In genomic region chr12:78121969-78122610, GRCh38 we compare ENCODE assay signal across 18 cellular contexts.
DNase-seq lines count a peak whose midpoint lies in the region; ATAC-seq and TF ChIP-seq lines count a peak whose summit lies in the region.
"Had no signal": no experiment of that assay in that cellular context is flagged by ENCODE, and none has a peak within 500 bp of the region (broad histone marks: within the 10 kb centered on the region; RNA-seq: fewer than 3 reads in every experiment).

No MANE protein-coding gene starts in this region.

- DNase-seq in GM23338 (ENCODE audit: low spot score) (no peak), NCI-H446 treated with DMSO at 0.1 percent for 48 hours (lab: John Stamatoyannopoulos, UW) (peak; percentile 68), chondrocyte (ENCODE audit: low spot score) (peak; percentile 57), neural crest cell (ENCODE audit: low read depth, low spot score) (no peak), NCI-H2171 treated with DMSO at 0.1 percent for 48 hours (lab: John Stamatoyannopoulos, UW) (no peak), dermis blood vessel endothelial cell (no peak)
- DNase-seq: activated naive CD8-positive, alpha-beta T cell treated with anti-CD3 and anti-CD28 coated beads, Interleukin-2, amount 50 U/mL, for 24 hours; caudate nucleus; CD8-positive, alpha-beta T cell; DND-41; NCI-H2081 treated with DMSO at 0.1 percent for 48 hours had no signal

- H3K4me2 ChIP-seq in GM23338 = no peak overlapping the region

- TF ChIP-seq CTCF in GM23338 (conservative IDR thresholded peaks at IDR 0.05; ENCODE audit: low read depth in 2 of 2) = no peak
- no peak for TF ChIP-seq CTCF in chondrocyte (IDR thresholded peaks at IDR 0.05)
- TF ChIP-seq CTCF in neural crest cell (conservative IDR thresholded peaks at IDR 0.05) = no peak

- no peaks in the 10 kb centered on the region for H3K36me3 ChIP-seq in GM23338 (ENCODE audit: insufficient read depth)
- H3K36me3 ChIP-seq: thoracic aorta had no signal

- no peaks in the 10 kb centered on the region for H4K20me1 ChIP-seq in GM23338 (replicated peaks; ENCODE audit: insufficient read depth)

- no peaks in the 10 kb centered on the region for H3K9me2 ChIP-seq in GM23338 (ENCODE audit: insufficient read depth)

- ATAC-seq in GM23338 (no peak), HG03175 (IDR thresholded peaks at IDR 0.05; ENCODE audit: unreplicated experiment) (no peak), GM19463 (IDR thresholded peaks at IDR 0.05; ENCODE audit: unreplicated experiment) (no peak)
- ATAC-seq: activated naive CD8-positive, alpha-beta T cell treated with anti-CD3 and anti-CD28 coated beads, Interleukin-2, amount 50 U/mL, for 24 hours; activated T-helper 17 cell treated with anti-CD3 and anti-CD28 coated beads, Interleukin-2, amount 50 U/mL, for 72 hours; CD8-positive, alpha-beta T cell; esophagus mucosa; K562; right cardiac atrium had no signal

- H3K79me2 ChIP-seq in GM23338 (replicated peaks; ENCODE audit: insufficient read depth) = no peaks in the 10 kb centered on the region

- no peak overlapping the region for H3K27ac ChIP-seq in GM23338 (ENCODE audit: low read depth)
- H3K27ac ChIP-seq: thoracic aorta had no signal

- no peaks in the 10 kb centered on the region for H3K27me3 ChIP-seq in GM23338 (ENCODE audit: insufficient read depth)

- peaks cover 6% of the 10 kb centered on the region; the same call in 2 of the 3 replicates for H3K4me1 Mint-ChIP-seq in GM23338
- H3K4me1 Mint-ChIP-seq in chondrocyte (ENCODE audit: low read depth) = peaks cover 26% of the 10 kb centered on the region
- peaks cover 10% of the 10 kb centered on the region for H3K4me1 Mint-ChIP-seq in neural crest cell
- H3K4me1 Mint-ChIP-seq: activated naive CD8-positive, alpha-beta T cell treated with anti-CD3 and anti-CD28 coated beads, Interleukin-2, amount 50 U/mL, for 24 hours; activated T-helper 17 cell treated with anti-CD3 and anti-CD28 coated beads, Interleukin-2, amount 50 U/mL, for 72 hours had no signal

- H3K27me3 Mint-ChIP-seq in GM23338 (ENCODE audit: insufficient read depth, low read depth, poor library complexity) = no peaks in the 10 kb centered on the region
- no peaks in the 10 kb centered on the region for H3K27me3 Mint-ChIP-seq in chondrocyte (ENCODE audit: low read depth)
- no peaks in the 10 kb centered on the region for H3K27me3 Mint-ChIP-seq in neural crest cell (ENCODE audit: low read depth)
- H3K27me3 Mint-ChIP-seq: activated naive CD8-positive, alpha-beta T cell treated with anti-CD3 and anti-CD28 coated beads, Interleukin-2, amount 50 U/mL, for 24 hours; activated T-helper 17 cell treated with anti-CD3 and anti-CD28 coated beads, Interleukin-2, amount 50 U/mL, for 72 hours had no signal

- peak overlapping the region; percentile 80; the same call in 1 of the 2 replicates for H3K27ac Mint-ChIP-seq in GM23338
- H3K27ac Mint-ChIP-seq in chondrocyte (ENCODE audit: unreplicated experiment) = no peak overlapping the region
- peak overlapping the region; percentile 78 for H3K27ac Mint-ChIP-seq in neural crest cell (ENCODE audit: unreplicated experiment)
- H3K27ac Mint-ChIP-seq: activated naive CD8-positive, alpha-beta T cell treated with anti-CD3 and anti-CD28 coated beads, Interleukin-2, amount 50 U/mL, for 24 hours; activated T-helper 17 cell treated with anti-CD3 and anti-CD28 coated beads, Interleukin-2, amount 50 U/mL, for 72 hours; CD8-positive, alpha-beta T cell had no signal

- H2AFZ ChIP-seq in GM23338 = no peak overlapping the region

- peaks cover 4% of the 10 kb centered on the region; the same call in 1 of the 2 replicates for H3K4me1 ChIP-seq in GM23338 (ENCODE audit: insufficient read depth)

- H3K9me3 Mint-ChIP-seq in GM23338 (no peaks in the 10 kb centered on the region), chondrocyte (ENCODE audit: low read depth) (no peaks in the 10 kb centered on the region), neural crest cell (no peaks in the 10 kb centered on the region)
- H3K9me3 Mint-ChIP-seq: activated naive CD8-positive, alpha-beta T cell treated with anti-CD3 and anti-CD28 coated beads, Interleukin-2, amount 50 U/mL, for 24 hours had no signal

- no peaks in the 10 kb centered on the region for H3F3A ChIP-seq in GM23338 (replicated peaks; ENCODE audit: low read depth)

- H3K36me3 Mint-ChIP-seq in GM23338 (ENCODE audit: low read depth) (no peaks in the 10 kb centered on the region), chondrocyte (ENCODE audit: low read depth) (peaks cover 5% of the 10 kb centered on the region), neural crest cell (ENCODE audit: low read depth) (no peaks in the 10 kb centered on the region)
- H3K36me3 Mint-ChIP-seq: CD8-positive, alpha-beta T cell had no signal

- no peak overlapping the region for H3K4me3 Mint-ChIP-seq in GM23338
- no peak overlapping the region for H3K4me3 Mint-ChIP-seq in chondrocyte (ENCODE audit: unreplicated experiment)
- no peak overlapping the region for H3K4me3 Mint-ChIP-seq in neural crest cell
- H3K4me3 Mint-ChIP-seq: activated naive CD8-positive, alpha-beta T cell treated with anti-CD3 and anti-CD28 coated beads, Interleukin-2, amount 50 U/mL, for 24 hours; activated T-helper 17 cell treated with anti-CD3 and anti-CD28 coated beads, Interleukin-2, amount 50 U/mL, for 72 hours; CD8-positive, alpha-beta T cell had no signal

- H3K4me3 ChIP-seq in GM23338 = no peak overlapping the region
- H3K4me3 ChIP-seq: K562, thoracic aorta had no signal

TF ChIP-seq in GM23338, 12 proteins besides CTCF, POLR2A, EP300 and RAD21 (continues in another document):
- TF ChIP-seq NANOG (IDR thresholded peaks at IDR 0.05; ENCODE audit: borderline replicate concordance) (no peak), ZNF114 (CRISPR knock-in tag; IDR thresholded peaks at IDR 0.05) (no peak), EZH2 (IDR thresholded peaks at IDR 0.05; ENCODE audit: low read depth, unreplicated experiment) (no peak), ETS1 (IDR thresholded peaks at IDR 0.05) (no peak), ZNF462 (CRISPR knock-in tag; IDR thresholded peaks at IDR 0.05) (no peak)

Comparison
In these comparisons a context has a peak if more than half of its experiments do, and no peak if none do; other contexts are left out.
1. DNase-seq: peak in NCI-H446 treated with DMSO at 0.1 percent for 48 hours (single experiment) and chondrocyte (single experiment); none in GM23338 (single experiment), neural crest cell (single experiment), NCI-H2171 treated with DMSO at 0.1 percent for 48 hours (single experiment) and dermis blood vessel endothelial cell (single experiment).